Comparison of ENCODE assay signal across 2 cellular contexts in genomic region chr19:37654833-37655688, GRCh38.
TF ChIP-seq lines count a peak whose summit lies in the region.

TSS of gene ZFP30 (minus strand) at chr19:37655465. CDS start at chr19:37647822, 7,643 bp downstream.

TF ChIP-seq in HEK293, 187 proteins besides CTCF, POLR2A, EP300 and RAD21 (continued from another document and continues in another):
- TF ChIP-seq ZNF777 (tag by site-specific recombination; IDR thresholded peaks at IDR 0.05; ENCODE audit: borderline replicate concordance) (peak; percentile 91), ZNF157 (tag by site-specific recombination; IDR thresholded peaks at IDR 0.05) (0 out of 2 replicates have a peak, but pooled peaks have one; percentile 17), ZBTB11 (tag by site-specific recombination; conservative IDR thresholded peaks at IDR 0.05; ENCODE audit: low read depth) (peak; percentile 86), ZNF473 (tag by site-specific recombination; IDR thresholded peaks at IDR 0.05) (no peak), SCRT2 (tag by site-specific recombination; IDR thresholded peaks at IDR 0.05) (0 out of 2 replicates have a peak, but pooled peaks have one; percentile 20), ZNF266 (tag by site-specific recombination; IDR thresholded peaks at IDR 0.05; ENCODE audit: low read depth) (no peak), ZSCAN4 (tag by site-specific recombination; IDR thresholded peaks at IDR 0.05) (peak; percentile 60), ZBTB6 (tag by site-specific recombination; IDR thresholded peaks at IDR 0.05) (peak; percentile 33; the same call in 1 of the 2 replicates), ZNF404 (tag by site-specific recombination; IDR thresholded peaks at IDR 0.05) (peak; percentile 6; the same call in 1 of the 2 replicates), ZNF585B (tag by site-specific recombination; IDR thresholded peaks at IDR 0.05) (no peak), ZNF692 (tag by site-specific recombination; IDR thresholded peaks at IDR 0.05) (no peak), PATZ1 (tag by site-specific recombination; IDR thresholded peaks at IDR 0.05) (peak; percentile 99), ZNF19 (tag by site-specific recombination; IDR thresholded peaks at IDR 0.05; ENCODE audit: low read depth) (peak; percentile 55; the same call in 1 of the 2 replicates)

TF ChIP-seq in GM12878, 131 proteins besides CTCF, POLR2A, EP300 and RAD21 (continued from another document and continues in another):
- no peak for TF ChIP-seq ZBTB11 (CRISPR knock-in tag; IDR thresholded peaks at IDR 0.05)
- TF ChIP-seq E2F8 (IDR thresholded peaks at IDR 0.05; ENCODE audit: low read depth, partially characterized antibody) = no peak
- TF ChIP-seq PAX8 (IDR thresholded peaks at IDR 0.05) = no peak
- TF ChIP-seq ZNF622 (IDR thresholded peaks at IDR 0.05) = no peak
- no peak for TF ChIP-seq EZH2 (IDR thresholded peaks at IDR 0.05; ENCODE audit: borderline replicate concordance, control insufficient read depth, low read depth, low read length)
- 0 out of 3 replicates have a peak, but pooled peaks of 1 of the 2 experiments have one; percentile 24 for TF ChIP-seq EGR1 (IDR thresholded peaks at IDR 0.05; ENCODE audit: borderline replicate concordance in 1 of 2, low read depth in 2 of 2, low read length in 2 of 2)
- no peak for TF ChIP-seq LARP7 (IDR thresholded peaks at IDR 0.05)
- 0 out of 2 replicates have a peak, but pooled peaks have one; percentile 35 for TF ChIP-seq SPI1 (IDR thresholded peaks at IDR 0.05; ENCODE audit: borderline replicate concordance, insufficient read depth, low read depth, low read length)
- TF ChIP-seq CREB1 (IDR thresholded peaks at IDR 0.05; ENCODE audit: low read depth) = 0 out of 2 replicates have a peak, but pooled peaks have one; percentile 10
- 0 out of 2 replicates have a peak, but pooled peaks have one; percentile 39 for TF ChIP-seq NR2F1 (conservative IDR thresholded peaks at IDR 0.05)
- peak in 1 of 2 experiments; percentile 49; a peak in 1 of 4 replicates for TF ChIP-seq IKZF2 (IDR thresholded peaks at IDR 0.05)
- TF ChIP-seq SREBF1 (IDR thresholded peaks at IDR 0.05; ENCODE audit: low read length) = no peak
- TF ChIP-seq CBFB (IDR thresholded peaks at IDR 0.05; ENCODE audit: low read depth) = no peak; the same call in 1 of the 2 replicates
- no peak for TF ChIP-seq DPF2 (IDR thresholded peaks at IDR 0.05)
- no peak for TF ChIP-seq ATF2 (IDR thresholded peaks at IDR 0.05; ENCODE audit: low read length)
- TF ChIP-seq GATAD2B (conservative IDR thresholded peaks at IDR 0.05; ENCODE audit: low read depth) = peak; percentile 35
- TF ChIP-seq CHD2 (IDR thresholded peaks at IDR 0.05; ENCODE audit: borderline replicate concordance, low read depth, low read length) = no peak
- TF ChIP-seq E2F4 (IDR thresholded peaks at IDR 0.05; ENCODE audit: low read depth, low read length) = no peak
- TF ChIP-seq POLR2AphosphoS2 (IDR thresholded peaks at IDR 0.05; ENCODE audit: low read depth, low read length) = no peak; the same call in 1 of the 2 replicates
- TF ChIP-seq RB1 (IDR thresholded peaks at IDR 0.05; ENCODE audit: borderline replicate concordance) = peak; percentile 30; the same call in 1 of the 2 replicates
- no peak for TF ChIP-seq SIX5 (IDR thresholded peaks at IDR 0.05; ENCODE audit: low read depth, low read length, severe bottlenecking)
- TF ChIP-seq TARDBP (IDR thresholded peaks at IDR 0.05; ENCODE audit: borderline replicate concordance) = no peak
- TF ChIP-seq IRF5 (IDR thresholded peaks at IDR 0.05; ENCODE audit: borderline replicate concordance) = no peak
- TF ChIP-seq CEBPB (IDR thresholded peaks at IDR 0.05; ENCODE audit: borderline replicate concordance in 1 of 2, low read depth in 2 of 2, low read length in 2 of 2) = no peak
- no peak; the same call in 1 of the 2 replicates for TF ChIP-seq RUNX3 (IDR thresholded peaks at IDR 0.05; ENCODE audit: low read length)
- TF ChIP-seq MEF2B (IDR thresholded peaks at IDR 0.05; ENCODE audit: partially characterized antibody, poor library complexity, severe bottlenecking) = no peak
- 0 out of 2 replicates have a peak, but pooled peaks have one; percentile 48 for TF ChIP-seq TCF3 (IDR thresholded peaks at IDR 0.05; ENCODE audit: borderline replicate concordance, insufficient read depth, low read depth, low read length)
- no peak for TF ChIP-seq GABPA (IDR thresholded peaks at IDR 0.05; ENCODE audit: low read depth)
- 0 out of 2 replicates have a peak, but pooled peaks have one; percentile 42 for TF ChIP-seq HDAC2 (IDR thresholded peaks at IDR 0.05)
- TF ChIP-seq PKNOX1 (IDR thresholded peaks at IDR 0.05) = no peak
- TF ChIP-seq YY1 (IDR thresholded peaks at IDR 0.05; ENCODE audit: low read depth, low read length) = 0 out of 2 replicates have a peak, but pooled peaks have one; percentile 18
- TF ChIP-seq CREM (IDR thresholded peaks at IDR 0.05; ENCODE audit: low read depth) = 0 out of 2 replicates have a peak, but pooled peaks have one; percentile 0
- TF ChIP-seq ZNF384 (IDR thresholded peaks at IDR 0.05; ENCODE audit: borderline replicate concordance, low read depth, low read length) = no peak
- TF ChIP-seq RELB (IDR thresholded peaks at IDR 0.05; ENCODE audit: low read depth) = no peak
- no peak for TF ChIP-seq SREBF2 (IDR thresholded peaks at IDR 0.05; ENCODE audit: low read length)
- 0 out of 2 replicates have a peak, but pooled peaks have one; percentile 12 for TF ChIP-seq ASH2L (IDR thresholded peaks at IDR 0.05; ENCODE audit: borderline replicate concordance, low read depth)
- no peak for TF ChIP-seq MAX (IDR thresholded peaks at IDR 0.05; ENCODE audit: low read depth, low read length)
- TF ChIP-seq HDGF (IDR thresholded peaks at IDR 0.05) = 0 out of 2 replicates have a peak, but pooled peaks have one; percentile 48
- no peak for TF ChIP-seq MYB (IDR thresholded peaks at IDR 0.05; ENCODE audit: borderline replicate concordance, low read depth, low read length)
- TF ChIP-seq ATF7 (IDR thresholded peaks at IDR 0.05; ENCODE audit: low read depth) = no peak
- no peak for TF ChIP-seq SKIL (IDR thresholded peaks at IDR 0.05; ENCODE audit: low read depth, poor library complexity, severe bottlenecking)
- no peak for TF ChIP-seq SMAD5 (IDR thresholded peaks at IDR 0.05; ENCODE audit: low read depth)
- TF ChIP-seq RCOR1 (conservative IDR thresholded peaks at IDR 0.05; ENCODE audit: low read depth, low read length) = no peak
- TF ChIP-seq BRCA1 (IDR thresholded peaks at IDR 0.05; ENCODE audit: low read depth, low read length) = no peak
